In the genomic region with DNA sequence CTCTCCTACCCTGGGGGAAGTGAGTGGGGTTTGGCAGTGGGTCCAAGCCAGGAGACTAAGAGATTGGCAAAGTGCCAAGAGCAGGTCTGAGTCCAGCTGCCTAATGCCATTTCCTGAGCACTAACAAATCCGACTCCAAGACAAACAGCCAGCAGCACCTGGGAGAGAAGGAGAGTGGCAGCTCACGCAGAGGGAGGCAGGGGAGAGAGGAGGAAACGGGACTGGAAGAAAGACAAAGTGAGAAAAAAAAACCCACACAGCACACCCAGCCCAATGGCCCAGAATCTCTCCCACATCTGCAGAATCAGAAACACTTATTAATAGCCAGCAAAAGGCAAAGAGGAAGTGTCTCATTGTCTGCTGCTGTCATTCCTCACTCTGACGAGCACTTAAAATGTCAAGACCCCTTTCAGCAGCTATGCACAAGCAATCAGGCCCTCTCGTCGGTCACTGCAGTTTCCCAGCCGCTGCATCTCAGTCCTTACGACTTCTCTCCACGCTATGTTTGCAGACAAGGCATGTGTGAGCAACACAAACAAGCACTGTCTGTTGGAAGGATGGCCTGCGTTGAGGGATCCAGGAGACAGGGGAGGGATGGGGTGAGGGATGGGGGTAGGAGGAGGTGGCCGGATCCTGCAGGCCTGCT, we compare ENCODE assay signal across 13 cellular contexts.
DNase-seq lines count a peak whose midpoint lies in the region; ATAC-seq lines count a peak whose summit lies in the region.
"Had no signal": no experiment of that assay in that cellular context is flagged by ENCODE, and none has a peak within 500 bp of the region (broad histone marks: within the 10 kb centered on the region; RNA-seq: fewer than 3 reads in every experiment).

No MANE protein-coding gene starts in this region.

- H3K4me1 Mint-ChIP-seq in stimulated activated naive B cell treated with anti-CD40 and anti-IgM and Interleukin-4, amounts not matched to agents 10 μg/mL and 1 μg/mL and 100 μg/mL, for 72 hours, result peaks cover 3 to 6% of the 10 kb centered on the region in 2 donors

- no peaks in the 10 kb centered on the region for H3K36me3 Mint-ChIP-seq in stimulated activated naive B cell treated with anti-CD40 and anti-IgM and Interleukin-4, amounts not matched to agents 10 μg/mL and 1 μg/mL and 100 μg/mL, for 72 hours

- H3K4me3 Mint-ChIP-seq in stimulated activated naive B cell treated with anti-CD40 and anti-IgM and Interleukin-4, amounts not matched to agents 10 μg/mL and 1 μg/mL and 100 μg/mL, for 72 hours, result no peak overlapping the region
- H3K4me3 Mint-ChIP-seq: effector memory CD8-positive, alpha-beta T cell had no signal

- no peaks in the 10 kb centered on the region for H3K9me3 Mint-ChIP-seq in stimulated activated naive B cell treated with anti-CD40 and anti-IgM and Interleukin-4, amounts not matched to agents 10 μg/mL and 1 μg/mL and 100 μg/mL, for 72 hours
- H3K9me3 Mint-ChIP-seq: effector memory CD8-positive, alpha-beta T cell had no signal

- H3K27ac Mint-ChIP-seq in stimulated activated naive B cell treated with anti-CD40 and anti-IgM and Interleukin-4, amounts not matched to agents 10 μg/mL and 1 μg/mL and 100 μg/mL, for 72 hours, result no peak overlapping the region
- H3K27ac Mint-ChIP-seq: effector memory CD8-positive, alpha-beta T cell had no signal

- H3K4me1 ChIP-seq in adipocyte (ENCODE audit: control insufficient read depth, insufficient read depth, low read length), result no peaks in the 10 kb centered on the region

- DNase-seq in DMS 273 (lab: John Stamatoyannopoulos, UW; ENCODE audit: unreplicated experiment) (peak; percentile 34), DMS 273 treated with DMSO at 0.1 percent for 48 hours (lab: John Stamatoyannopoulos, UW) (no peak), NCI-H2171 (lab: John Stamatoyannopoulos, UW) (peak; percentile 20), adipocyte (ENCODE audit: low read depth) (peak; percentile 1), Right ventricle myocardium superior (no peak)
- DNase-seq in stimulated activated naive B cell treated with anti-CD40 and anti-IgM and Interleukin-4, amounts not matched to agents 10 μg/mL and 1 μg/mL and 100 μg/mL, for 72 hours, result no peak
- DNase-seq: activated CD8-positive, alpha-beta memory T cell treated with anti-CD3 and anti-CD28 coated beads for 24 hours; effector memory CD8-positive, alpha-beta T cell; GOT3; NCI-H1930; T-helper 1 cell had no signal

- ATAC-seq in stimulated activated naive B cell treated with anti-CD40 and anti-IgM and Interleukin-4, amounts not matched to agents 10 μg/mL and 1 μg/mL and 100 μg/mL, for 72 hours (replicated peaks), result peak; percentile 75 to 79
- ATAC-seq in GM18517 (IDR thresholded peaks at IDR 0.05; ENCODE audit: unreplicated experiment), result no peak
- no peak for ATAC-seq in Right ventricle myocardium superior (ENCODE audit: poor library complexity)
- ATAC-seq in HG02870 (IDR thresholded peaks at IDR 0.05; ENCODE audit: unreplicated experiment), result no peak
- ATAC-seq: effector memory CD8-positive, alpha-beta T cell had no signal

- no peaks in the 10 kb centered on the region for H3K36me3 ChIP-seq in adipocyte (ENCODE audit: control insufficient read depth, insufficient read depth, low read length, severe bottlenecking)

- H3K9ac ChIP-seq in adipocyte (ENCODE audit: low read length), result no peak overlapping the region

- H3K27me3 Mint-ChIP-seq in stimulated activated naive B cell treated with anti-CD40 and anti-IgM and Interleukin-4, amounts not matched to agents 10 μg/mL and 1 μg/mL and 100 μg/mL, for 72 hours, result peaks cover 6 to 7% of the 10 kb centered on the region in 2 donors

- no peak overlapping the region for H3K4me3 ChIP-seq in adipocyte (ENCODE audit: low read length)

- H3K27me3 ChIP-seq in adipocyte (replicated peaks; ENCODE audit: control insufficient read depth, insufficient read depth, low read length), result peaks cover 4% of the 10 kb centered on the region

- intact Hi-C loops in Right ventricle myocardium superior (cut with DNase I), result no loop called here

- H3K9me3 ChIP-seq in adipocyte (ENCODE audit: control insufficient read depth, low read length), result no peaks in the 10 kb centered on the region

Comparison
In these comparisons a context has a peak if more than half of its experiments do, and no peak if none do; other contexts are left out.
1. DNase-seq: peak in DMS 273 (single experiment), NCI-H2171 (single experiment) and adipocyte (single experiment); none in DMS 273 treated with DMSO at 0.1 percent for 48 hours (single experiment), stimulated activated naive B cell treated with anti-CD40 and anti-IgM and Interleukin-4, amounts not matched to agents 10 μg/mL and 1 μg/mL and 100 μg/mL, for 72 hours (single experiment) and Right ventricle myocardium superior (single experiment).
2. ATAC-seq: peak in stimulated activated naive B cell treated with anti-CD40 and anti-IgM and Interleukin-4, amounts not matched to agents 10 μg/mL and 1 μg/mL and 100 μg/mL, for 72 hours (2 of 2); none in GM18517 (single experiment), Right ventricle myocardium superior (single experiment) and HG02870 (single experiment).